ENCODE assay signal across 1 cellular context in the genomic region with DNA sequence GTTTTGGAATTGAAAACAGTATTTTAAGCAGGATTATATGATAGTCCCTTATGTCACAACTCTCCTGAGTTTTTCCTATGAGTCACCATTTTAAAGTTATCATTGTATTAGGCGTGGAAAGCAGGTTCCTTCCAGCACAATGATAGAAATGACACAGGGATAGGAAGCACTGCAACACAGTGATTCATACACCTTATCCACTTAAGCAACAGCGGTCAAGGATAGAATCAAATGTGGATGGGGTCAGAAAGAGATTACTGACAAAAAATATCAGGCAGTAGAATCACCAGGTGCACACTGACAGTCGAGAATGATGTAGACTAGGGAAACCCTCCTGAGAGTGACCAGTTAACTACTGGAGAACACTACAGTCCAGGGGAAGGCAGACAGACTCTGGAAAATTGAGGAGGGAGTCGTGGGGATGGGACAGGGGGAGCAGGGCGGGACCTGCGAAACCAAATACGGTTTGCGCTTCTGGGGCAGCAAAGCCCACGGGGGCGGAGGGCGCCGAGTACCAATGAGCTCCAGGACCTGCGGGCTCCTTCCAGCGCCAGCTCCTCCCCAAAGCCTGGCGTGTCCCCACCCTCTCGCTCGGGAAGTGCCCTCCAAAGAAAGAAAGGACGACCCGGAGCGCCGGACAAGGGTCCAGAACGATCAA.
TF ChIP-seq lines count a peak whose summit lies in the region.

No MANE protein-coding gene starts in this region.

TF ChIP-seq in K562, 482 proteins besides CTCF, POLR2A, EP300 and RAD21 (continued from another document and continues in another):
- TF ChIP-seq ZNF592 (IDR thresholded peaks at IDR 0.05) (0 out of 2 replicates have a peak, but pooled peaks have one; percentile 23), MTA2 (IDR thresholded peaks at IDR 0.05; ENCODE audit: low read depth) (0 out of 2 replicates have a peak, but pooled peaks have one; percentile 49), NCOA1 (IDR thresholded peaks at IDR 0.05; ENCODE audit: low read depth) (peak; percentile 19), NFE2 (IDR thresholded peaks at IDR 0.05; ENCODE audit: low read depth) (peak; percentile 11; the same call in 1 of the 2 replicates), ZNF12 (CRISPR knock-in tag; IDR thresholded peaks at IDR 0.05) (peak; percentile 64; the same call in 1 of the 2 replicates), ZBTB17 (CRISPR knock-in tag; IDR thresholded peaks at IDR 0.05) (peak; percentile 77; the same call in 1 of the 2 replicates), KLF16 (IDR thresholded peaks at IDR 0.05) (peak; percentile 35; the same call in 1 of the 2 replicates), CBFA2T3 (IDR thresholded peaks at IDR 0.05) (peak; percentile 73), KDM5B (IDR thresholded peaks at IDR 0.05; ENCODE audit: insufficient replicate concordance, low read depth, low read length) (no peak), BCOR (IDR thresholded peaks at IDR 0.05) (peak; percentile 11; the same call in 1 of the 2 replicates), AFF4 (CRISPR knock-in tag; IDR thresholded peaks at IDR 0.05) (peak; percentile 93; the same call in 1 of the 2 replicates), JUN (IDR thresholded peaks at IDR 0.05; ENCODE audit: borderline replicate concordance, low read depth, low read length) (peak; percentile 30; the same call in 1 of the 2 replicates), JUN (CRISPR knock-in tag; IDR thresholded peaks at IDR 0.05; ENCODE audit: borderline replicate concordance) (no peak), RHOXF2B (CRISPR knock-in tag; conservative IDR thresholded peaks at IDR 0.05) (no peak), SREBF2 (CRISPR knock-in tag; IDR thresholded peaks at IDR 0.05) (no peak), EWSR1 (IDR thresholded peaks at IDR 0.05; ENCODE audit: borderline replicate concordance, low read depth, partially characterized antibody) (no peak), STAT5A (IDR thresholded peaks at IDR 0.05; ENCODE audit: borderline replicate concordance, low read length) (0 out of 2 replicates have a peak, but pooled peaks have one; percentile 16), NCOA6 (IDR thresholded peaks at IDR 0.05) (no peak), TAF7 (tag; IDR thresholded peaks at IDR 0.05) (0 out of 2 replicates have a peak, but pooled peaks have one; percentile 38), ZNF639 (CRISPR knock-in tag; conservative IDR thresholded peaks at IDR 0.05 in 1 of 2, IDR thresholded peaks at IDR 0.05 in 1 of 2) (peak in 1 of 2 experiments; percentile 91; a peak in 2 of 4 replicates), ZNF512 (tag; IDR thresholded peaks at IDR 0.05) (no peak), ZBTB8A (IDR thresholded peaks at IDR 0.05; ENCODE audit: partially characterized antibody) (no peak), ZNF57 (CRISPR knock-in tag; IDR thresholded peaks at IDR 0.05) (0 out of 2 replicates have a peak, but pooled peaks have one; percentile 53), CCAR2 (IDR thresholded peaks at IDR 0.05; ENCODE audit: low read depth, low read length) (no peak), DACH1 (IDR thresholded peaks at IDR 0.05; ENCODE audit: partially characterized antibody) (no peak), SNRNP70 (optimal IDR thresholded peaks at IDR 0.05; ENCODE audit: low read depth, low read length) (no peak), MTF1 (CRISPR knock-in tag; IDR thresholded peaks at IDR 0.05; ENCODE audit: borderline replicate concordance) (no peak), SMARCE1 (IDR thresholded peaks at IDR 0.05) (peak; percentile 70), FOSL1 (tag; conservative IDR thresholded peaks at IDR 0.05) (peak; percentile 90), ATF7 (IDR thresholded peaks at IDR 0.05) (no peak), ZNF445 (CRISPR knock-in tag; IDR thresholded peaks at IDR 0.05; ENCODE audit: low read depth) (0 out of 2 replicates have a peak, but pooled peaks have one; percentile 61), MYC (IDR thresholded peaks at IDR 0.05; ENCODE audit: low read depth, low read length) (no peak), MYC (CRISPR knock-in tag; IDR thresholded peaks at IDR 0.05; ENCODE audit: borderline replicate concordance, low read depth) (peak; percentile 54; the same call in 1 of the 2 replicates), JUNB (CRISPR knock-in tag; conservative IDR thresholded peaks at IDR 0.05) (peak; percentile 60; the same call in 1 of the 2 replicates), HMBOX1 (IDR thresholded peaks at IDR 0.05) (0 out of 2 replicates have a peak, but pooled peaks have one; percentile 31)
- TF ChIP-seq, protein P1, sequence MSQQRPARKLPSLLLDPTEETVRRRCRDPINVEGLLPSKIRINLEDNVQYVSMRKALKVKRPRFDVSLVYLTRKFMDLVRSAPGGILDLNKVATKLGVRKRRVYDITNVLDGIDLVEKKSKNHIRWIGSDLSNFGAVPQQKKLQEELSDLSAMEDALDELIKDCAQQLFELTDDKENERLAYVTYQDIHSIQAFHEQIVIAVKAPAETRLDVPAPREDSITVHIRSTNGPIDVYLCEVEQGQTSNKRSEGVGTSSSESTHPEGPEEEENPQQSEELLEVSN (IDR thresholded peaks at IDR 0.05; ENCODE audit: borderline replicate concordance in 1 of 2, extremely low read depth in 1 of 2, insufficient read depth in 1 of 2, insufficient read length in 1 of 2, low read depth in 1 of 2, low read length in 1 of 2, poor library complexity in 1 of 2, severe bottlenecking in 1 of 2) = peak in 1 of 2 experiments; percentile 8
- TF ChIP-seq, protein P2, sequence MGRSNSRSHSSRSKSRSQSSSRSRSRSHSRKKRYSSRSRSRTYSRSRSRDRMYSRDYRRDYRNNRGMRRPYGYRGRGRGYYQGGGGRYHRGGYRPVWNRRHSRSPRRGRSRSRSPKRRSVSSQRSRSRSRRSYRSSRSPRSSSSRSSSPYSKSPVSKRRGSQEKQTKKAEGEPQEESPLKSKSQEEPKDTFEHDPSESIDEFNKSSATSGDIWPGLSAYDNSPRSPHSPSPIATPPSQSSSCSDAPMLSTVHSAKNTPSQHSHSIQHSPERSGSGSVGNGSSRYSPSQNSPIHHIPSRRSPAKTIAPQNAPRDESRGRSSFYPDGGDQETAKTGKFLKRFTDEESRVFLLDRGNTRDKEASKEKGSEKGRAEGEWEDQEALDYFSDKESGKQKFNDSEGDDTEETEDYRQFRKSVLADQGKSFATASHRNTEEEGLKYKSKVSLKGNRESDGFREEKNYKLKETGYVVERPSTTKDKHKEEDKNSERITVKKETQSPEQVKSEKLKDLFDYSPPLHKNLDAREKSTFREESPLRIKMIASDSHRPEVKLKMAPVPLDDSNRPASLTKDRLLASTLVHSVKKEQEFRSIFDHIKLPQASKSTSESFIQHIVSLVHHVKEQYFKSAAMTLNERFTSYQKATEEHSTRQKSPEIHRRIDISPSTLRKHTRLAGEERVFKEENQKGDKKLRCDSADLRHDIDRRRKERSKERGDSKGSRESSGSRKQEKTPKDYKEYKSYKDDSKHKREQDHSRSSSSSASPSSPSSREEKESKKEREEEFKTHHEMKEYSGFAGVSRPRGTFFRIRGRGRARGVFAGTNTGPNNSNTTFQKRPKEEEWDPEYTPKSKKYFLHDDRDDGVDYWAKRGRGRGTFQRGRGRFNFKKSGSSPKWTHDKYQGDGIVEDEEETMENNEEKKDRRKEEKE (IDR thresholded peaks at IDR 0.05; ENCODE audit: borderline replicate concordance in 1 of 2, control insufficient read depth in 1 of 2, low read depth in 2 of 2, low read length in 1 of 2) = no peak
